ENCODE assay signal across 16 cellular contexts in genomic region chr3:172320468-172320867, GRCh38.
A peak's percentile ranks its signal among the peaks of the same experiment; 100 is the strongest.
DNase-seq lines count a peak whose midpoint lies in the region; ATAC-seq and TF ChIP-seq lines count a peak whose summit lies in the region.
"Had no signal": no experiment of that assay in that cellular context is flagged by ENCODE, and none has a peak within 500 bp of the region (broad histone marks: within the 10 kb centered on the region; RNA-seq: fewer than 3 reads in every experiment).

No MANE protein-coding gene starts in this region.

- H3K4me2 ChIP-seq in osteoblast (ENCODE audit: insufficient read depth, low read length) = no peak overlapping the region

- H3K27ac ChIP-seq in right atrium auricular region (peak overlapping the region; percentile 69 to 90), osteoblast (ENCODE audit: low read depth, low read length) (peak overlapping the region; percentile 51), vagina (peak overlapping the region; percentile 59), endodermal cell (ENCODE audit: low read depth, low read length) (no peak overlapping the region)
- H3K27ac ChIP-seq: RWPE1 had no signal

- intact Hi-C loops in Right ventricle myocardium superior (cut with DNase I) = no loop called here
- intact Hi-C loops in vagina (cut with DNase I) = no loop called here

- H3K36me3 Mint-ChIP-seq in central memory CD8-positive, alpha-beta T cell (ENCODE audit: insufficient read depth) = peaks cover 12% of the 10 kb centered on the region
- peaks cover 76% of the 10 kb centered on the region for H3K36me3 Mint-ChIP-seq in endodermal cell (ENCODE audit: low read depth)
- H3K36me3 Mint-ChIP-seq: activated naive CD4-positive, alpha-beta T cell treated with anti-CD3 and anti-CD28 coated beads, Interleukin-2, amount 10 ng/mL, durations not matched to agents 7 days and 5 days had no signal

- TF ChIP-seq POLR2A in vagina (IDR thresholded peaks at IDR 0.05) = no peak

- no peak overlapping the region for H2AFZ ChIP-seq in osteoblast (ENCODE audit: low read length)

- H3K9me3 ChIP-seq in right atrium auricular region (no peaks in the 10 kb centered on the region), osteoblast (ENCODE audit: low read depth, low read length) (no peaks in the 10 kb centered on the region), vagina (no peaks in the 10 kb centered on the region), endodermal cell (ENCODE audit: control insufficient read depth, low read length) (no peaks in the 10 kb centered on the region)

- H3K9ac ChIP-seq in endodermal cell (ENCODE audit: extremely low read depth, low read length, poor library complexity, severe bottlenecking) = no peak overlapping the region

- H3K4me1 ChIP-seq in right atrium auricular region = peaks cover 0 to 85% of the 10 kb centered on the region in 2 donors
- peaks cover 62% of the 10 kb centered on the region for H3K4me1 ChIP-seq in osteoblast (ENCODE audit: insufficient read depth, low read length)
- peaks cover 52% of the 10 kb centered on the region for H3K4me1 ChIP-seq in vagina
- peaks cover 10% of the 10 kb centered on the region for H3K4me1 ChIP-seq in endodermal cell (ENCODE audit: control insufficient read depth, insufficient read depth, low read length)

- DNase-seq in right atrium auricular region (ENCODE audit: low spot score) (no peak), Right ventricle myocardium superior (no peak), osteoblast (ENCODE audit: insufficient read length, low spot score, missing footprints) (peak; percentile 51), vagina (ENCODE audit: extremely low spot score in 2 of 2) (no peak), endodermal cell (no peak), islet precursor cell (no peak)
- no peak for DNase-seq in central memory CD8-positive, alpha-beta T cell (ENCODE audit: low spot score in 2 of 2)
- DNase-seq: activated naive CD4-positive, alpha-beta T cell treated with anti-CD3 and anti-CD28 coated beads, Interleukin-2, amount 10 ng/mL, durations not matched to agents 7 days and 5 days; COR-L47; effector memory CD4-positive, alpha-beta T cell; GDM1; naive thymus-derived CD8-positive, alpha-beta T cell; stimulated activated CD4-positive, alpha-beta T cell treated with anti-CD3 and anti-CD28 coated beads, Interleukin-2, amount 100 ng/mL, for 48 hours had no signal

- H3K27me3 ChIP-seq in right atrium auricular region = no peaks in the 10 kb centered on the region
- no peaks in the 10 kb centered on the region for H3K27me3 ChIP-seq in osteoblast (ENCODE audit: insufficient read depth, low read length)
- no peaks in the 10 kb centered on the region for H3K27me3 ChIP-seq in vagina
- H3K27me3 ChIP-seq in endodermal cell (ENCODE audit: control insufficient read depth, insufficient read depth, low read length, poor library complexity, severe bottlenecking) = no peaks in the 10 kb centered on the region

- peak overlapping the region; percentile 79 for H3K27ac Mint-ChIP-seq in central memory CD8-positive, alpha-beta T cell (ENCODE audit: low read depth)
- no peak overlapping the region for H3K27ac Mint-ChIP-seq in endodermal cell
- H3K27ac Mint-ChIP-seq: activated naive CD4-positive, alpha-beta T cell treated with anti-CD3 and anti-CD28 coated beads, Interleukin-2, amount 10 ng/mL, durations not matched to agents 7 days and 5 days had no signal

- no peaks in the 10 kb centered on the region for H3K27me3 Mint-ChIP-seq in central memory CD8-positive, alpha-beta T cell
- H3K27me3 Mint-ChIP-seq in endodermal cell (ENCODE audit: insufficient read depth) = no peaks in the 10 kb centered on the region
- H3K27me3 Mint-ChIP-seq: activated naive CD4-positive, alpha-beta T cell treated with anti-CD3 and anti-CD28 coated beads, Interleukin-2, amount 10 ng/mL, durations not matched to agents 7 days and 5 days; IgD-negative memory B cell; naive thymus-derived CD8-positive, alpha-beta T cell had no signal

- peaks cover 12% of the 10 kb centered on the region for H3K36me3 ChIP-seq in right atrium auricular region
- H3K36me3 ChIP-seq in osteoblast (ENCODE audit: insufficient read depth, low read length) = peaks cover 60% of the 10 kb centered on the region
- no peaks in the 10 kb centered on the region for H3K36me3 ChIP-seq in vagina
- peaks cover 81% of the 10 kb centered on the region for H3K36me3 ChIP-seq in endodermal cell (ENCODE audit: control insufficient read depth, insufficient read depth, low read length)

- H3K4me3 Mint-ChIP-seq in central memory CD8-positive, alpha-beta T cell = no peak overlapping the region
- H3K4me3 Mint-ChIP-seq in endodermal cell = no peak overlapping the region
- H3K4me3 Mint-ChIP-seq: activated naive CD4-positive, alpha-beta T cell treated with anti-CD3 and anti-CD28 coated beads, Interleukin-2, amount 10 ng/mL, durations not matched to agents 7 days and 5 days; naive thymus-derived CD8-positive, alpha-beta T cell had no signal

- 98 to 100% methylated on average over 1 to 2 of the region's 2 CpGs for WGBS in endodermal cell (ENCODE audit: insufficient coverage in 1 of 2, insufficient read length in 1 of 2), 2 experiments

- no peak overlapping the region for H3K4me3 ChIP-seq in right atrium auricular region
- no peak overlapping the region for H3K4me3 ChIP-seq in osteoblast (ENCODE audit: insufficient read depth, low read length)
- H3K4me3 ChIP-seq in vagina = no peak overlapping the region
- no peak overlapping the region for H3K4me3 ChIP-seq in endodermal cell (ENCODE audit: low read length)

- H3K4me1 Mint-ChIP-seq in central memory CD8-positive, alpha-beta T cell = no peaks in the 10 kb centered on the region
- peaks cover 20% of the 10 kb centered on the region for H3K4me1 Mint-ChIP-seq in endodermal cell
- H3K4me1 Mint-ChIP-seq: activated naive CD4-positive, alpha-beta T cell treated with anti-CD3 and anti-CD28 coated beads, Interleukin-2, amount 10 ng/mL, durations not matched to agents 7 days and 5 days; IgD-negative memory B cell had no signal

- no peak for ATAC-seq in Right ventricle myocardium superior (ENCODE audit: poor library complexity)
- ATAC-seq in central memory CD8-positive, alpha-beta T cell (replicated peaks; ENCODE audit: extremely low read depth, poor library complexity, severe bottlenecking) = no peak
- ATAC-seq in HG02763 (IDR thresholded peaks at IDR 0.05; ENCODE audit: unreplicated experiment) = no peak
- ATAC-seq: naive thymus-derived CD8-positive, alpha-beta T cell had no signal

- peaks cover 26% of the 10 kb centered on the region for H3K79me2 ChIP-seq in osteoblast (ENCODE audit: insufficient read depth, low read length)

- no peaks in the 10 kb centered on the region for H3K9me3 Mint-ChIP-seq in central memory CD8-positive, alpha-beta T cell
- H3K9me3 Mint-ChIP-seq in endodermal cell = no peaks in the 10 kb centered on the region
- H3K9me3 Mint-ChIP-seq: activated naive CD4-positive, alpha-beta T cell treated with anti-CD3 and anti-CD28 coated beads, Interleukin-2, amount 10 ng/mL, durations not matched to agents 7 days and 5 days; IgD-negative memory B cell; naive thymus-derived CD8-positive, alpha-beta T cell had no signal

- TF ChIP-seq CTCF in right atrium auricular region (IDR thresholded peaks at IDR 0.05) (no peak), osteoblast (IDR thresholded peaks at IDR 0.05; ENCODE audit: extremely low read depth, low read depth, low read length) (no peak), vagina (IDR thresholded peaks at IDR 0.05) (no peak), endodermal cell (conservative IDR thresholded peaks at IDR 0.05) (no peak)

- H4K20me1 ChIP-seq in osteoblast (ENCODE audit: insufficient read depth, low read length) = peaks cover 27% of the 10 kb centered on the region
